Comparison of ENCODE assay signal across 8 cellular contexts in genomic region chr3:169661567-169662214, GRCh38. TPM values are rescaled to one million over a fixed set of nuclear protein-coding genes. Genes with fewer than 3 reads are reported as not detected.
DNase-seq lines count a peak whose midpoint lies in the region; ATAC-seq and TF ChIP-seq lines count a peak whose summit lies in the region.

No MANE protein-coding gene starts in this region.

- peaks cover 18% of the 10 kb centered on the region for H3K4me1 ChIP-seq in PC-3 (ENCODE audit: insufficient read depth, low read length)
- no peaks in the 10 kb centered on the region for H3K4me1 ChIP-seq in colonic mucosa
- peaks cover 0 to 48% (median 24%) of the 10 kb centered on the region in 4 donors for H3K4me1 ChIP-seq in tibial artery

- peak; percentile 38 for DNase-seq in A172 (ENCODE audit: low spot score)
- peak; percentile 48 for DNase-seq in PC-3
- peak; percentile 56 for DNase-seq in colonic mucosa
- peak in 1 of 2 donors; percentile 86 for DNase-seq in lower leg skin (ENCODE audit: low spot score in 2 of 2)
- peak; percentile 28 to 68 for DNase-seq in tibial artery
- no peak for DNase-seq in SHP77 (lab: John Stamatoyannopoulos, UW)

- peak overlapping the region; percentile 84 for H3K4me2 ChIP-seq in PC-3 (ENCODE audit: low read length)

- BruUV-seq in PC-3 (replicated peaks; lab: Mats Ljungman, UMichigan): TSS peak; percentile 28

- H3K36me3 ChIP-seq in PC-3 (ENCODE audit: low read depth, low read length) (no peaks in the 10 kb centered on the region), colonic mucosa (no peaks in the 10 kb centered on the region), tibial artery (no peaks in the 10 kb centered on the region)

- H3K9ac ChIP-seq in PC-3 (ENCODE audit: low read length) (peak overlapping the region; percentile 74), colonic mucosa (ENCODE audit: low read depth in 2 of 2, low read length in 2 of 2) (peak overlapping the region; percentile 83 to 84)

- no peak for TF ChIP-seq POLR2A in lower leg skin (IDR thresholded peaks at IDR 0.05)

- POLR2A ChIA-PET in PC-3 (lab: Charles Lee; ENCODE audit: unreplicated experiment): no interaction called here

- intact Hi-C loops in PC-3 (cut with micrococcal nuclease): loop anchor here (1.0 to 10.0 kb wide), 5 partner anchors 98 to 707 kb away; no protein-coding TSS in a partner anchor
- intact Hi-C loops in colonic mucosa (cut with DNase I): loop anchor here (2.0 to 10.0 kb wide), 5 partner anchors 99 to 797 kb away; no protein-coding TSS in a partner anchor
- intact Hi-C loops in lower leg skin (cut with DNase I; ENCODE audit: low total_unique reads): no loop called here
- intact Hi-C loops in tibial artery (cut with DNase I; ENCODE audit: low total_unique reads): loop anchor here (5.0 kb wide), 1 partner anchor 514 kb away; no protein-coding TSS in a partner anchor

- TF ChIP-seq CTCF in GM12875 (IDR thresholded peaks at IDR 0.05; ENCODE audit: borderline replicate concordance, insufficient read depth, low read depth, low read length): no peak
- no peak for TF ChIP-seq CTCF in PC-3 (conservative IDR thresholded peaks at IDR 0.05; ENCODE audit: low read depth, low read length)
- no peak for TF ChIP-seq CTCF in colonic mucosa (IDR thresholded peaks at IDR 0.05)
- TF ChIP-seq CTCF in lower leg skin (IDR thresholded peaks at IDR 0.05): no peak
- TF ChIP-seq CTCF in tibial artery (IDR thresholded peaks at IDR 0.05): no peak

- CTCF ChIA-PET in PC-3 (lab: Charles Lee): interaction anchor here (0.5 to 1.9 kb wide), 2 partner anchors 133 to 513 kb away, joined by 3 to 4 read pairs; no protein-coding TSS in a partner anchor

- no peaks in the 10 kb centered on the region for H3K9me3 ChIP-seq in PC-3 (ENCODE audit: low read length)
- H3K9me3 ChIP-seq in colonic mucosa: no peaks in the 10 kb centered on the region
- H3K9me3 ChIP-seq in tibial artery: no peaks in the 10 kb centered on the region

- H2AFZ ChIP-seq in PC-3 (ENCODE audit: low read length): peak overlapping the region; percentile 82

- peaks cover 19% of the 10 kb centered on the region; the same call in 1 of the 2 replicates for H3K79me2 ChIP-seq in PC-3 (ENCODE audit: low read length)

- WGBS in lower leg skin, 2 donors: 0 to 1% methylated on average over 24 to 44 of the region's 44 CpGs

- H3K27ac ChIP-seq in PC-3 (ENCODE audit: low read length) (peak overlapping the region; percentile 11), colonic mucosa (peak overlapping the region; percentile 85), tibial artery (peak overlapping the region; percentile 66 to 76)

- H4K20me1 ChIP-seq in PC-3 (ENCODE audit: low read length): no peaks in the 10 kb centered on the region

- peak overlapping the region; percentile 48 for H3K4me3 ChIP-seq in GM12875 (ENCODE audit: low read depth, low read length)
- peak overlapping the region; percentile 97 for H3K4me3 ChIP-seq in PC-3 (ENCODE audit: low read length)
- H3K4me3 ChIP-seq in colonic mucosa: peak overlapping the region; percentile 58
- H3K4me3 ChIP-seq in lower leg skin (ENCODE audit: low read depth, poor library complexity, severe bottlenecking): peak overlapping the region; percentile 28
- H3K4me3 ChIP-seq in tibial artery: peak overlapping the region; percentile 52 to 62

- no peaks in the 10 kb centered on the region for H3K9me2 ChIP-seq in PC-3 (replicated peaks; ENCODE audit: low read length)

- H3F3A ChIP-seq in PC-3 (ENCODE audit: low read length, unreplicated experiment): no peaks in the 10 kb centered on the region

- no peaks in the 10 kb centered on the region for H3K27me3 ChIP-seq in PC-3 (ENCODE audit: low read length)
- peaks cover 22% of the 10 kb centered on the region for H3K27me3 ChIP-seq in colonic mucosa
- H3K27me3 ChIP-seq in tibial artery: peaks cover 2 to 61% of the 10 kb centered on the region in 2 donors

- ATAC-seq in HG03064 (IDR thresholded peaks at IDR 0.05; ENCODE audit: low read depth, unreplicated experiment) (peak; percentile 24), PC-3 (peak; percentile 31)

RNA-seq across cellular contexts. Expression of gene MECOM, which starts 1.8 kb away (rescaled TPM):
- total RNA-seq in A172 (2014; rRNA removed; shearing (Covaris generic)): 8.0 and 19.1 TPM in 2 replicates
- 10.0 and 11.4 TPM in 2 replicates for total RNA-seq in PC-3 (2014; rRNA removed)
- 10 to 100 TPM; 81.0 to 88.1 TPM for total RNA-seq in colonic mucosa
- 1 to 10 TPM; 3.9 to 8.2 (median 5.5) TPM for total RNA-seq in lower leg skin

Comparison
In these comparisons a context has a peak if more than half of its experiments do, and no peak if none do; other contexts are left out.
1. DNase-seq: peak in A172 (single experiment), PC-3 (single experiment), colonic mucosa (single experiment) and tibial artery (2 of 2); none in SHP77 (0 of 2).
2. H3K4me3 ChIP-seq: peak in every context shown above with its lines; median percentile 97 in PC-3; 58 in colonic mucosa; 57 in tibial artery; 48 in GM12875; 28 in lower leg skin.
3. H3K27ac ChIP-seq: peak in every context shown above with its lines; median percentile 85 in colonic mucosa; 71 in tibial artery; 11 in PC-3.